In the genomic region with DNA sequence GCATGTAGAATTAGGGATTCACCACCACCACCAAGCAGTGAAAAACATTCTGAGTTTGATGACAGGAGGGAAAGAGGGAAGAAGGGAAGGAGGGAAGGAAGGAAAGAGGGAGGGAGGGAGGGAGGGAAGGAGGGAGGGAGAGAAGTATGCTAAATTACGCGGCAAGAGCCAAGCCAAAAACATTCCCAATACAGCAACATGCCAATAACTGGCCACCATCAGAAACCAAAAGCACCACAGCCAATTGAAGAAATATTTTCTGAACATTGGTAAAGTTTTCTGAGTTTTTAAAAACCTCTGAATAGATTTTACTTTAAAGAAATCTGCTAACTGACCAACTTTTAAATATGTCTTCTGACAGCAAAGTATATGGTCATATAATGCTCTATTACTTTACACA, we compare ENCODE assay signal across 29 cellular contexts.
"Had no signal": no experiment of that assay in that cellular context is flagged by ENCODE, and none has a peak within 500 bp of the region (broad histone marks: within the 10 kb centered on the region; RNA-seq: fewer than 3 reads in every experiment).

No MANE protein-coding gene starts in this region.

- H3K27ac ChIP-seq: neutrophil, pancreas, prostate gland, skin epidermis, spleen, thoracic aorta, thyroid gland, tibial nerve, upper lobe of left lung, vagina had no signal

- H3K4me2 ChIP-seq: smooth muscle cell had no signal

- FAIRE-seq: pancreas, urothelium cell line had no signal

- H3K27me3 ChIP-seq: neutrophil, pancreas, spleen, thyroid gland, tibial nerve, upper lobe of left lung, vagina had no signal

- DNase-seq: naive B cell; naive thymus-derived CD8-positive, alpha-beta T cell; nephron progenitor cell; nucleus accumbens; pancreas; right cardiac atrium; spleen; stimulated activated CD4-positive, alpha-beta T cell treated with anti-CD3 and anti-CD28 coated beads, Interleukin-12 subunit alpha, Interleukin-12 subunit beta, amount 100 ng/mL, for 4 hours; stimulated activated CD4-positive, alpha-beta T cell treated with anti-CD3 and anti-CD28 coated beads, Interleukin-1b, Interleukin-23, amount 100 ng/mL, for 48 hours; stimulated activated CD4-positive, alpha-beta T cell treated with anti-CD3 and anti-CD28 coated beads, Interleukin-4, amount 100 ng/mL, for 1 hour; stimulated activated CD4-positive, alpha-beta T cell treated with anti-CD3 and anti-CD28 coated beads, Interleukin-4, amount 100 ng/mL, for 4 hours; stimulated activated CD8-positive, alpha-beta memory T cell treated with anti-CD3 and anti-CD28 coated beads, Interleukin-4, amount 100 ng/mL, for 48 hours; stimulated activated naive CD4-positive, alpha-beta T cell; stimulated activated naive CD8-positive, alpha-beta T cell treated with anti-CD3 and anti-CD28 coated beads, Interleukin-15, amount 100 ng/mL, for 72 hours; stimulated activated naive CD8-positive, alpha-beta T cell treated with anti-CD3 and anti-CD28 coated beads, Interleukin-15, Interleukin-2, amounts not matched to agents 100 U/mL and 50 U/mL, for 24 hours; thyroid gland; trophoblast cell; upper lobe of left lung had no signal

- H3K9me3 ChIP-seq: neutrophil, pancreas, prostate gland, thoracic aorta, thyroid gland, tibial nerve, upper lobe of left lung, vagina had no signal

- H3K4me3 ChIP-seq: pancreas, prostate gland, skin epidermis, smooth muscle cell, spleen, thoracic aorta, thyroid gland, tibial nerve, upper lobe of left lung, vagina had no signal

- ATAC-seq: naive thymus-derived CD8-positive, alpha-beta T cell; natural killer cell treated with Interleukin-12 subunit alpha and Interleukin-12 subunit beta and Interleukin-15 and Interleukin-18, amount 100 ng/mL, for 72 hours; pancreas; right cardiac atrium; sciatic nerve; stimulated activated memory B cell treated with anti-CD40 and anti-IgM and Interleukin-4, amounts not matched to agents 10 μg/mL and 1 μg/mL and 100 μg/mL, for 72 hours; stimulated activated naive CD8-positive, alpha-beta T cell treated with anti-CD3 and anti-CD28 coated beads, Interleukin-15, amount 100 ng/mL, for 72 hours; stimulated activated naive CD8-positive, alpha-beta T cell treated with anti-CD3 and anti-CD28 coated beads, Interleukin-15, Interleukin-2, amounts not matched to agents 100 U/mL and 50 U/mL, for 24 hours had no signal

- H3K36me3 ChIP-seq: neutrophil, pancreas, prostate gland, thoracic aorta, thyroid gland, upper lobe of left lung, vagina had no signal
